Comparison of ENCODE assay signal across 25 cellular contexts in the genomic region with DNA sequence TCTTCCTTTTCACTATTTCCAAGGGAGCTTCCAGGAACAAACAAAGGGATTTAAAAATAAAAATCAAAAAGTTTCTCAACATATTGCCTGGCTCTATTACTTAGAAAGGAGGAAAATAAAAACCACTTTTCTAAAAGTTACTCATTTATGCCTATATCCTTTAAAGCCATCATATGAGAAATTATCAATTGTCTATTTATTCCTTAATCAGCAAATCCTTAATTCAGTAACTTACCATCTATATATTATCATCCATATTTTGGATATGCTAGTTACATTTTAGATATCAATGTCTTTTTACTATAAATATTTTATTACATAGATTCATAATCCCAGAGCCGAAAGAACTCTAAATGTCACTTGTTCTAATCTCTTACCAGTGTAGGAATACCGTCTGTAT.
"Had no signal": no experiment of that assay in that cellular context is flagged by ENCODE, and none has a peak within 500 bp of the region (broad histone marks: within the 10 kb centered on the region; RNA-seq: fewer than 3 reads in every experiment).

No MANE protein-coding gene starts in this region.

- H3K4me1 ChIP-seq: SJSA1 had no signal

- H3K4me3 ChIP-seq: PC-9, SJSA1 had no signal

- H3K9me3 ChIP-seq: SK-N-SH had no signal

- H2AFZ ChIP-seq: PC-9 had no signal

- H3K9ac ChIP-seq: SK-N-SH had no signal

- FAIRE-seq: RCC 7860 had no signal

- H3K27ac ChIP-seq: PC-9, RWPE1, SJSA1 had no signal

- H3K27me3 ChIP-seq: SJSA1 had no signal

- ATAC-seq: Panc1, Right ventricle myocardium inferior, T-cell had no signal

- H3K36me3 ChIP-seq: SJSA1 had no signal

- DNase-seq: Karpas-422, MM.1S, MV-4-11, NCI-H1092, NCI-H1417 treated with DMSO at 0.1 percent for 48 hours, NCI-H1436 treated with DMSO at 0.1 percent for 48 hours, NCI-H187 treated with DMSO at 0.1 percent for 48 hours, NCI-H2029 treated with DMSO at 0.1 percent for 48 hours, NCI-H2081 treated with DMSO at 0.1 percent for 48 hours, NCI-H2107, NCI-H2171, NCI-H510A treated with DMSO at 0.1 percent for 48 hours, NCI-H524 treated with DMSO at 0.1 percent for 48 hours, NCI-H526 treated with DMSO at 0.1 percent for 48 hours, NCI-H774, PC-9, SHP77, SIG-M5, T-cell had no signal

- H3K4me2 ChIP-seq: PC-9, SK-N-SH had no signal
